ENCODE assay signal across 12 cellular contexts in genomic region chrX:131985526-131986049, GRCh38. TPM values are rescaled to one million over a fixed set of nuclear protein-coding genes. Genes with fewer than 3 reads are reported as not detected.
DNase-seq lines count a peak whose midpoint lies in the region; ATAC-seq and TF ChIP-seq lines count a peak whose summit lies in the region.
"Had no signal": no experiment of that assay in that cellular context is flagged by ENCODE, and none has a peak within 500 bp of the region (broad histone marks: within the 10 kb centered on the region; RNA-seq: fewer than 3 reads in every experiment).

No MANE protein-coding gene starts in this region.

- TF ChIP-seq CTCF in type B pancreatic cell (conservative IDR thresholded peaks at IDR 0.05), result no peak

- intact Hi-C loops in head of caudate nucleus (cut with DNase I), result no loop called here

- H3K4me1 Mint-ChIP-seq in T-cell (peaks cover 65 to 83% (median 67%) of the 10 kb centered on the region in 3 donors), type B pancreatic cell (ENCODE audit: unreplicated experiment) (peaks cover 23% of the 10 kb centered on the region)

- H3K27me3 Mint-ChIP-seq in T-cell, result peaks cover 0 to 37% of the 10 kb centered on the region in 2 donors
- peaks cover 7% of the 10 kb centered on the region for H3K27me3 Mint-ChIP-seq in type B pancreatic cell

- H3K9me3 Mint-ChIP-seq in T-cell (peaks cover 0 to 1% (median 0%) of the 10 kb centered on the region in 3 donors), type B pancreatic cell (no peaks in the 10 kb centered on the region)

- ATAC-seq in T-cell (replicated peaks in 1 of 4) (peak in 3 of 4 experiments; percentile 15 to 23 (median 22)), GM19328 (IDR thresholded peaks at IDR 0.05; ENCODE audit: unreplicated experiment) (no peak)
- ATAC-seq: Right ventricle myocardium inferior had no signal

- H3K27ac Mint-ChIP-seq in T-cell (peak overlapping the region; percentile 91 to 94), type B pancreatic cell (peak overlapping the region; percentile 9)

- DNase-seq in stimulated activated CD4-positive, alpha-beta T cell treated with anti-CD3 and anti-CD28 coated beads, Interleukin-15, amount 100 ng/mL, for 24 hours, result peak; percentile 7
- DNase-seq in stimulated activated CD4-positive, alpha-beta T cell treated with anti-CD3 and anti-CD28 coated beads, Interleukin-4, amount 100 ng/mL, for 24 hours, result no peak
- DNase-seq in T-cell, result peak in 7 of 34 experiments; percentile 0 to 24 (median 3)
- DNase-seq in erythroblast (lab: John Stamatoyannopoulos, UW), result peak; percentile 3 to 30
- DNase-seq in type B pancreatic cell (ENCODE audit: extremely low spot score, unreplicated experiment), result no peak
- no peak for DNase-seq in NCI-H1092 (lab: John Stamatoyannopoulos, UW)
- DNase-seq in head of caudate nucleus, result no peak
- DNase-seq: aorta, sigmoid colon, uterus had no signal

- no peaks in the 10 kb centered on the region for H3K36me3 Mint-ChIP-seq in T-cell
- H3K36me3 Mint-ChIP-seq in type B pancreatic cell, result no peaks in the 10 kb centered on the region

- POLR2A ChIA-PET in T-cell (lab: Charles Lee), result interaction anchor here in 1 of 2 donors (0.6 kb wide), 1 partner anchor 9 kb away, joined by 3 read pairs; no protein-coding TSS in a partner anchor

- H3K4me3 Mint-ChIP-seq in T-cell (peak overlapping the region in 1 of 3 donors; percentile 68), type B pancreatic cell (no peak overlapping the region)

- no peak for TF ChIP-seq POLR2A in erythroblast (IDR thresholded peaks at IDR 0.05; ENCODE audit: low read length)

- CTCF ChIA-PET in T-cell (lab: Charles Lee), result no interaction called here

RNA-seq across cellular contexts. Expression of gene STK26, which starts 37.5 kb away (rescaled TPM):
- total RNA-seq in T-cell, result 10 to 100 TPM; 28.5 to 38.1 (median 34.4) TPM
- total RNA-seq in type B pancreatic cell (ENCODE audit: low replicate concordance), result 50.6 and 64.3 TPM in 2 replicates

Comparison
In these comparisons a context has a peak if more than half of its experiments do, and no peak if none do; other contexts are left out.
1. DNase-seq: peak in stimulated activated CD4-positive, alpha-beta T cell treated with anti-CD3 and anti-CD28 coated beads, Interleukin-15, amount 100 ng/mL, for 24 hours (single experiment) and erythroblast (2 of 2); none in stimulated activated CD4-positive, alpha-beta T cell treated with anti-CD3 and anti-CD28 coated beads, Interleukin-4, amount 100 ng/mL, for 24 hours (single experiment), type B pancreatic cell (single experiment), NCI-H1092 (single experiment) and head of caudate nucleus (0 of 42).